ENCODE assay signal across 1 cellular context in genomic region chr5:173301695-173302545, GRCh38.
TF ChIP-seq lines count a peak whose summit lies in the region.

No MANE protein-coding gene starts in this region.

TF ChIP-seq in HepG2, 621 proteins besides CTCF, POLR2A, EP300 and RAD21 (continued from another document and continues in another):
- TF ChIP-seq SOX6 (IDR thresholded peaks at IDR 0.05), result no peak
- peak; percentile 29; the same call in 1 of the 2 replicates for TF ChIP-seq SOX6 (CRISPR knock-in tag; IDR thresholded peaks at IDR 0.05)
- peak; percentile 22; the same call in 1 of the 2 replicates for TF ChIP-seq FOXP4 (CRISPR knock-in tag; IDR thresholded peaks at IDR 0.05)
- peak; percentile 57; the same call in 1 of the 2 replicates for TF ChIP-seq ZBTB7B (CRISPR knock-in tag; IDR thresholded peaks at IDR 0.05)
- TF ChIP-seq SPEN (CRISPR knock-in tag; IDR thresholded peaks at IDR 0.05; ENCODE audit: low read depth), result peak; percentile 65; the same call in 1 of the 2 replicates
- 0 out of 2 replicates have a peak, but pooled peaks have one; percentile 46 for TF ChIP-seq HNF1B (CRISPR knock-in tag; IDR thresholded peaks at IDR 0.05)
- peak; percentile 2; the same call in 1 of the 2 replicates for TF ChIP-seq GABPB1 (CRISPR knock-in tag; IDR thresholded peaks at IDR 0.05)
- TF ChIP-seq ZNF746 (CRISPR knock-in tag; IDR thresholded peaks at IDR 0.05), result peak; percentile 49; the same call in 1 of the 2 replicates
- TF ChIP-seq THAP9 (CRISPR knock-in tag; IDR thresholded peaks at IDR 0.05; ENCODE audit: borderline replicate concordance), result 0 out of 2 replicates have a peak, but pooled peaks have one; percentile 24
- TF ChIP-seq SMAD1 (CRISPR knock-in tag; IDR thresholded peaks at IDR 0.05; ENCODE audit: borderline replicate concordance, low read depth), result no peak
- peak; percentile 70 for TF ChIP-seq CREM (IDR thresholded peaks at IDR 0.05)
- no peak for TF ChIP-seq CREM (CRISPR knock-in tag; IDR thresholded peaks at IDR 0.05)
- TF ChIP-seq ZFX (CRISPR knock-in tag; IDR thresholded peaks at IDR 0.05; ENCODE audit: low read depth), result peak; percentile 59
- 0 out of 2 replicates have a peak, but pooled peaks have one; percentile 54 for TF ChIP-seq ZSCAN29 (CRISPR knock-in tag; conservative IDR thresholded peaks at IDR 0.05)
- no peak for TF ChIP-seq ZNF496 (CRISPR knock-in tag; IDR thresholded peaks at IDR 0.05; ENCODE audit: insufficient replicate concordance)
- no peak for TF ChIP-seq GABPA (IDR thresholded peaks at IDR 0.05; ENCODE audit: low read depth, low read length)
- peak; percentile 53 for TF ChIP-seq GABPA (CRISPR knock-in tag; IDR thresholded peaks at IDR 0.05; ENCODE audit: low read depth)
- TF ChIP-seq ATF2 (CRISPR knock-in tag; IDR thresholded peaks at IDR 0.05), result no peak
- TF ChIP-seq PITX1 (CRISPR knock-in tag; IDR thresholded peaks at IDR 0.05), result peak; percentile 61; the same call in 1 of the 2 replicates
- no peak for TF ChIP-seq ZNF776 (CRISPR knock-in tag; IDR thresholded peaks at IDR 0.05)
- peak; percentile 67 for TF ChIP-seq GATAD2A (CRISPR knock-in tag; IDR thresholded peaks at IDR 0.05)
- no peak for TF ChIP-seq ZSCAN31 (CRISPR knock-in tag; IDR thresholded peaks at IDR 0.05; ENCODE audit: low read depth)
- peak; percentile 73 for TF ChIP-seq ZBTB7A (CRISPR knock-in tag; IDR thresholded peaks at IDR 0.05)
- TF ChIP-seq MED13 (CRISPR knock-in tag; IDR thresholded peaks at IDR 0.05), result no peak
- peak; percentile 32 for TF ChIP-seq PATZ1 (CRISPR knock-in tag; IDR thresholded peaks at IDR 0.05)
- TF ChIP-seq NR2F6 (IDR thresholded peaks at IDR 0.05), result peak; percentile 85
- peak; percentile 85 for TF ChIP-seq NR2F6 (CRISPR knock-in tag; IDR thresholded peaks at IDR 0.05)
- TF ChIP-seq ZNF737 (CRISPR knock-in tag; IDR thresholded peaks at IDR 0.05; ENCODE audit: borderline replicate concordance), result no peak
- peak; percentile 58; the same call in 1 of the 2 replicates for TF ChIP-seq ZMYM3 (CRISPR knock-in tag; IDR thresholded peaks at IDR 0.05)
- TF ChIP-seq ZNF501 (CRISPR knock-in tag; IDR thresholded peaks at IDR 0.05), result peak; percentile 22; the same call in 1 of the 2 replicates
- peak; percentile 49; the same call in 1 of the 2 replicates for TF ChIP-seq YEATS4 (CRISPR knock-in tag; IDR thresholded peaks at IDR 0.05; ENCODE audit: borderline replicate concordance)
- no peak for TF ChIP-seq ZBTB49 (CRISPR knock-in tag; IDR thresholded peaks at IDR 0.05; ENCODE audit: borderline replicate concordance)
- peak; percentile 96 for TF ChIP-seq RARA (CRISPR knock-in tag; IDR thresholded peaks at IDR 0.05)
- TF ChIP-seq SKIL (CRISPR knock-in tag; IDR thresholded peaks at IDR 0.05; ENCODE audit: borderline replicate concordance), result peak; percentile 63
- TF ChIP-seq USF2 (IDR thresholded peaks at IDR 0.05; ENCODE audit: low read depth, low read length), result no peak
- no peak for TF ChIP-seq USF2 (CRISPR knock-in tag; IDR thresholded peaks at IDR 0.05; ENCODE audit: borderline replicate concordance)
- peak; percentile 21; the same call in 1 of the 2 replicates for TF ChIP-seq ELF3 (CRISPR knock-in tag; IDR thresholded peaks at IDR 0.05)
- TF ChIP-seq SRY (CRISPR knock-in tag; IDR thresholded peaks at IDR 0.05), result 0 out of 2 replicates have a peak, but pooled peaks have one; percentile 53
- TF ChIP-seq ZNF574 (CRISPR knock-in tag; IDR thresholded peaks at IDR 0.05), result peak; percentile 32; the same call in 1 of the 2 replicates
- peak; percentile 66; the same call in 1 of the 2 replicates for TF ChIP-seq ETV5 (CRISPR knock-in tag; IDR thresholded peaks at IDR 0.05; ENCODE audit: borderline replicate concordance)
